ENCODE assay signal across 8 cellular contexts in the genomic region with DNA sequence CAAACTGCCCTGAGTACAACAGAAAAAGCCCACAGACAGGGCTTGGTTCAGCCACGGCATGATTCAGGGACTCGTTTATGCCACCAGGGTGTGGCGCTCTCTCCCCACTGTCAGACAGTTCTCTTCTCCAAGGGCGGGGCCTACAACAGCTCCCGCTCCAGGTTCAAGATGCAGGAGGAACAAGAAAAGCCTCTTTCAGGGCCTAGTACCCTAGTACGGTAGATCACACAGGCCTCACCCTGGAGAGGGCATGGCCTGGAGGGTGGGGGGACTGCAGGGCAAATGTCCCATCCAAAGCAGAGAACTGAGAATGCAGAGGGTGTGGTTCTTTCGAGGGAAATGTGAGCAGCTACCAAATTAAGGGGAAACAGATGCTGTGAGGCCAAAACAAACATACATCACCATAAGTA. TPM values are rescaled to one million over a fixed set of nuclear protein-coding genes. Genes with fewer than 3 reads are reported as not detected.
A peak's percentile ranks its signal among the peaks of the same experiment; 100 is the strongest.
DNase-seq lines count a peak whose midpoint lies in the region; ATAC-seq and TF ChIP-seq lines count a peak whose summit lies in the region.

No MANE protein-coding gene starts in this region.

- no peak overlapping the region for H3K4me3 ChIP-seq in fibroblast of villous mesenchyme (ENCODE audit: low read depth, low read length)

- peak; percentile 56 for DNase-seq in activated CD8-positive, alpha-beta memory T cell treated with anti-CD3 and anti-CD28 coated beads, Interleukin-2, amount 10 ng/mL, durations not matched to agents 7 days and 5 days
- no peak for DNase-seq in activated CD8-positive, alpha-beta memory T cell treated with anti-CD3 and anti-CD28 coated beads for 24 hours
- DNase-seq in NCI-H69 (lab: John Stamatoyannopoulos, UW) = peak; percentile 80
- peak; percentile 8 for DNase-seq in activated T-helper 1 cell treated with anti-CD3 and anti-CD28 coated beads, Interleukin-12 subunit alpha, Interleukin-12 subunit beta, Interleukin-2, Interleukin-4 antibody, amounts not matched to agents 30 ng/mL and 10 ng/mL and 1 ng/mL, durations not matched to agents 14 hours and 24 hours and 36 hours (ENCODE audit: low spot score)
- DNase-seq in fibroblast of villous mesenchyme (ENCODE audit: low read depth) = peak; percentile 64
- peak; percentile 89 for DNase-seq in posterior vena cava (ENCODE audit: low spot score)
- DNase-seq in H4 (ENCODE audit: low spot score) = no peak

- H3K4me3 Mint-ChIP-seq in activated CD8-positive, alpha-beta memory T cell treated with anti-CD3 and anti-CD28 coated beads, Interleukin-2, amount 10 ng/mL, durations not matched to agents 7 days and 5 days = no peak overlapping the region
- no peak overlapping the region for H3K4me3 Mint-ChIP-seq in activated T-helper 1 cell treated with anti-CD3 and anti-CD28 coated beads, Interleukin-12 subunit alpha, Interleukin-12 subunit beta, Interleukin-2, Interleukin-4 antibody, amounts not matched to agents 30 ng/mL and 10 ng/mL and 1 ng/mL, durations not matched to agents 14 hours and 24 hours and 36 hours

- ATAC-seq in activated CD8-positive, alpha-beta memory T cell treated with anti-CD3 and anti-CD28 coated beads, Interleukin-2, amount 10 ng/mL, durations not matched to agents 7 days and 5 days = peak; percentile 64
- ATAC-seq in GM21390 (IDR thresholded peaks at IDR 0.05; ENCODE audit: unreplicated experiment) = no peak

- intact Hi-C loops in activated T-helper 1 cell treated with anti-CD3 and anti-CD28 coated beads, Interleukin-12 subunit alpha, Interleukin-12 subunit beta, Interleukin-2, Interleukin-4 antibody, amounts not matched to agents 30 ng/mL and 10 ng/mL and 1 ng/mL, durations not matched to agents 14 hours and 24 hours and 36 hours (cut with micrococcal nuclease) = loop anchor here (1.0 kb wide), 1 partner anchor 289 kb away; no protein-coding TSS in a partner anchor
- intact Hi-C loops in posterior vena cava (cut with DNase I) = loop anchor here (10.0 kb wide), 3 partner anchors 203 to 523 kb away; a partner anchor contains a TSS

- no peak overlapping the region for H3K27ac Mint-ChIP-seq in activated CD8-positive, alpha-beta memory T cell treated with anti-CD3 and anti-CD28 coated beads, Interleukin-2, amount 10 ng/mL, durations not matched to agents 7 days and 5 days
- peak overlapping the region; percentile 8 for H3K27ac Mint-ChIP-seq in activated T-helper 1 cell treated with anti-CD3 and anti-CD28 coated beads, Interleukin-12 subunit alpha, Interleukin-12 subunit beta, Interleukin-2, Interleukin-4 antibody, amounts not matched to agents 30 ng/mL and 10 ng/mL and 1 ng/mL, durations not matched to agents 14 hours and 24 hours and 36 hours

- H3K9me3 Mint-ChIP-seq in activated CD8-positive, alpha-beta memory T cell treated with anti-CD3 and anti-CD28 coated beads, Interleukin-2, amount 10 ng/mL, durations not matched to agents 7 days and 5 days (ENCODE audit: low read depth) = no peaks in the 10 kb centered on the region
- H3K9me3 Mint-ChIP-seq in activated T-helper 1 cell treated with anti-CD3 and anti-CD28 coated beads, Interleukin-12 subunit alpha, Interleukin-12 subunit beta, Interleukin-2, Interleukin-4 antibody, amounts not matched to agents 30 ng/mL and 10 ng/mL and 1 ng/mL, durations not matched to agents 14 hours and 24 hours and 36 hours = no peaks in the 10 kb centered on the region

- peaks cover 34% of the 10 kb centered on the region for H3K36me3 Mint-ChIP-seq in activated CD8-positive, alpha-beta memory T cell treated with anti-CD3 and anti-CD28 coated beads, Interleukin-2, amount 10 ng/mL, durations not matched to agents 7 days and 5 days
- peaks cover 37% of the 10 kb centered on the region for H3K36me3 Mint-ChIP-seq in activated T-helper 1 cell treated with anti-CD3 and anti-CD28 coated beads, Interleukin-12 subunit alpha, Interleukin-12 subunit beta, Interleukin-2, Interleukin-4 antibody, amounts not matched to agents 30 ng/mL and 10 ng/mL and 1 ng/mL, durations not matched to agents 14 hours and 24 hours and 36 hours (ENCODE audit: low read depth)

- H3K4me1 Mint-ChIP-seq in activated CD8-positive, alpha-beta memory T cell treated with anti-CD3 and anti-CD28 coated beads, Interleukin-2, amount 10 ng/mL, durations not matched to agents 7 days and 5 days = peaks cover 40% of the 10 kb centered on the region
- H3K4me1 Mint-ChIP-seq in activated T-helper 1 cell treated with anti-CD3 and anti-CD28 coated beads, Interleukin-12 subunit alpha, Interleukin-12 subunit beta, Interleukin-2, Interleukin-4 antibody, amounts not matched to agents 30 ng/mL and 10 ng/mL and 1 ng/mL, durations not matched to agents 14 hours and 24 hours and 36 hours (ENCODE audit: low read depth) = peaks cover 44% of the 10 kb centered on the region

- no peaks in the 10 kb centered on the region for H3K27me3 Mint-ChIP-seq in activated CD8-positive, alpha-beta memory T cell treated with anti-CD3 and anti-CD28 coated beads, Interleukin-2, amount 10 ng/mL, durations not matched to agents 7 days and 5 days
- H3K27me3 Mint-ChIP-seq in activated T-helper 1 cell treated with anti-CD3 and anti-CD28 coated beads, Interleukin-12 subunit alpha, Interleukin-12 subunit beta, Interleukin-2, Interleukin-4 antibody, amounts not matched to agents 30 ng/mL and 10 ng/mL and 1 ng/mL, durations not matched to agents 14 hours and 24 hours and 36 hours (ENCODE audit: insufficient read depth) = no peaks in the 10 kb centered on the region

- peak; percentile 74 for TF ChIP-seq CTCF in fibroblast of villous mesenchyme (IDR thresholded peaks at IDR 0.05; ENCODE audit: insufficient read depth, low read depth, low read length)

- CTCF ChIA-PET in activated CD8-positive, alpha-beta memory T cell treated with anti-CD3 and anti-CD28 coated beads, Interleukin-2, amount 10 ng/mL, durations not matched to agents 7 days and 5 days (lab: Charles Lee) = interaction anchor here (0.9 to 4.6 kb wide), 6 partner anchors 9 to 289 kb away, joined by 3 to 37 read pairs (median 4); no protein-coding TSS in a partner anchor

RNA-seq across cellular contexts. Expression of a gene that starts 12.0 kb away (rescaled TPM):
- total RNA-seq in activated CD8-positive, alpha-beta memory T cell treated with anti-CD3 and anti-CD28 coated beads, Interleukin-2, amount 10 ng/mL, durations not matched to agents 7 days and 5 days = 10 to 100 TPM; 27.6 to 27.8 TPM
- total RNA-seq in activated T-helper 1 cell treated with anti-CD3 and anti-CD28 coated beads, Interleukin-12 subunit alpha, Interleukin-12 subunit beta, Interleukin-2, Interleukin-4 antibody, amounts not matched to agents 30 ng/mL and 10 ng/mL and 1 ng/mL, durations not matched to agents 14 hours and 24 hours and 36 hours = 29.5 and 30.2 TPM in 2 replicates
- total RNA-seq in fibroblast of villous mesenchyme (17.1 and 24.2 TPM in 2 replicates), posterior vena cava (10 to 100 TPM; 21.0 to 24.1 TPM)
- 23.8 and 28.9 TPM in 2 replicates for total RNA-seq in H4 (2014; rRNA removed; shearing (Covaris generic))

RNA-seq across cellular contexts. Expression of a gene that starts 23.1 kb away (rescaled TPM):
- total RNA-seq in activated CD8-positive, alpha-beta memory T cell treated with anti-CD3 and anti-CD28 coated beads, Interleukin-2, amount 10 ng/mL, durations not matched to agents 7 days and 5 days = 10 to 100 TPM; 31.2 to 32.3 TPM
- total RNA-seq in activated T-helper 1 cell treated with anti-CD3 and anti-CD28 coated beads, Interleukin-12 subunit alpha, Interleukin-12 subunit beta, Interleukin-2, Interleukin-4 antibody, amounts not matched to agents 30 ng/mL and 10 ng/mL and 1 ng/mL, durations not matched to agents 14 hours and 24 hours and 36 hours = 30.2 and 30.8 TPM in 2 replicates
- total RNA-seq in fibroblast of villous mesenchyme = 13.4 and 15.8 TPM in 2 replicates
- total RNA-seq in posterior vena cava = 10 to 100 TPM; 17.6 to 24.2 TPM
- total RNA-seq in H4 (2014; rRNA removed; shearing (Covaris generic)) = 2.7 and 4.0 TPM in 2 replicates

Comparison
In these comparisons a context has a peak if more than half of its experiments do, and no peak if none do; other contexts are left out.
1. DNase-seq: peak in activated CD8-positive, alpha-beta memory T cell treated with anti-CD3 and anti-CD28 coated beads, Interleukin-2, amount 10 ng/mL, durations not matched to agents 7 days and 5 days (single experiment), NCI-H69 (single experiment), activated T-helper 1 cell treated with anti-CD3 and anti-CD28 coated beads, Interleukin-12 subunit alpha, Interleukin-12 subunit beta, Interleukin-2, Interleukin-4 antibody, amounts not matched to agents 30 ng/mL and 10 ng/mL and 1 ng/mL, durations not matched to agents 14 hours and 24 hours and 36 hours (single experiment), fibroblast of villous mesenchyme (single experiment) and posterior vena cava (single experiment); none in activated CD8-positive, alpha-beta memory T cell treated with anti-CD3 and anti-CD28 coated beads for 24 hours (single experiment) and H4 (single experiment).